14 cellular contexts compared by ENCODE assay signal in genomic region chr2:216181953-216182352, GRCh38.
A peak's percentile ranks its signal among the peaks of the same experiment; 100 is the strongest.
DNase-seq lines count a peak whose midpoint lies in the region; ATAC-seq and TF ChIP-seq lines count a peak whose summit lies in the region.
"Had no signal": no experiment of that assay in that cellular context is flagged by ENCODE, and none has a peak within 500 bp of the region (broad histone marks: within the 10 kb centered on the region; RNA-seq: fewer than 3 reads in every experiment).

No MANE protein-coding gene starts in this region.

- no peaks in the 10 kb centered on the region for H3K27me3 Mint-ChIP-seq in activated naive CD8-positive, alpha-beta T cell
- no peaks in the 10 kb centered on the region for H3K27me3 Mint-ChIP-seq in activated naive CD8-positive, alpha-beta T cell treated with anti-CD3 and anti-CD28 coated beads, Interleukin-2, amount 50 U/mL, for 24 hours
- no peaks in the 10 kb centered on the region for H3K27me3 Mint-ChIP-seq in brain
- H3K27me3 Mint-ChIP-seq in stimulated activated naive B cell treated with anti-CD40 and anti-IgM and Interleukin-4, amounts not matched to agents 10 μg/mL and 1 μg/mL and 100 μg/mL, for 72 hours: no peaks in the 10 kb centered on the region

- TF ChIP-seq CTCF in brain (conservative IDR thresholded peaks at IDR 0.05) (no peak), GM20000 (IDR thresholded peaks at IDR 0.05; ENCODE audit: extremely low read depth, missing control alignments) (no peak)

- peak overlapping the region; percentile 86 for H3K27ac Mint-ChIP-seq in activated naive CD8-positive, alpha-beta T cell
- no peak overlapping the region for H3K27ac Mint-ChIP-seq in activated naive CD8-positive, alpha-beta T cell treated with anti-CD3 and anti-CD28 coated beads, Interleukin-2, amount 50 U/mL, for 24 hours
- peak overlapping the region in 3 of 5 experiments; percentile 16 to 65 (median 55) for H3K27ac Mint-ChIP-seq in brain
- H3K27ac Mint-ChIP-seq in stimulated activated naive B cell treated with anti-CD40 and anti-IgM and Interleukin-4, amounts not matched to agents 10 μg/mL and 1 μg/mL and 100 μg/mL, for 72 hours: peak overlapping the region; percentile 42

- H3K9me3 Mint-ChIP-seq in activated naive CD8-positive, alpha-beta T cell (ENCODE audit: low read depth): no peaks in the 10 kb centered on the region
- H3K9me3 Mint-ChIP-seq in activated naive CD8-positive, alpha-beta T cell treated with anti-CD3 and anti-CD28 coated beads, Interleukin-2, amount 50 U/mL, for 24 hours: no peaks in the 10 kb centered on the region
- no peaks in the 10 kb centered on the region for H3K9me3 Mint-ChIP-seq in brain
- no peaks in the 10 kb centered on the region for H3K9me3 Mint-ChIP-seq in stimulated activated naive B cell treated with anti-CD40 and anti-IgM and Interleukin-4, amounts not matched to agents 10 μg/mL and 1 μg/mL and 100 μg/mL, for 72 hours

- H3K4me1 Mint-ChIP-seq in activated naive CD8-positive, alpha-beta T cell (ENCODE audit: low read depth): peaks cover 79% of the 10 kb centered on the region
- peaks cover 70% of the 10 kb centered on the region for H3K4me1 Mint-ChIP-seq in activated naive CD8-positive, alpha-beta T cell treated with anti-CD3 and anti-CD28 coated beads, Interleukin-2, amount 50 U/mL, for 24 hours
- peaks cover 69% of the 10 kb centered on the region for H3K4me1 Mint-ChIP-seq in brain
- H3K4me1 Mint-ChIP-seq in stimulated activated naive B cell treated with anti-CD40 and anti-IgM and Interleukin-4, amounts not matched to agents 10 μg/mL and 1 μg/mL and 100 μg/mL, for 72 hours: peaks cover 44 to 64% of the 10 kb centered on the region in 2 donors

- no peak for ATAC-seq in activated naive CD8-positive, alpha-beta T cell treated with anti-CD3 and anti-CD28 coated beads, Interleukin-2, amount 50 U/mL, for 24 hours
- peak in 1 of 2 donors; percentile 33 for ATAC-seq in stimulated activated naive B cell treated with anti-CD40 and anti-IgM and Interleukin-4, amounts not matched to agents 10 μg/mL and 1 μg/mL and 100 μg/mL, for 72 hours (replicated peaks)
- ATAC-seq in Right ventricle myocardium superior (ENCODE audit: poor library complexity): no peak

- no peak overlapping the region for H3K4me3 Mint-ChIP-seq in activated naive CD8-positive, alpha-beta T cell
- H3K4me3 Mint-ChIP-seq in activated naive CD8-positive, alpha-beta T cell treated with anti-CD3 and anti-CD28 coated beads, Interleukin-2, amount 50 U/mL, for 24 hours: no peak overlapping the region
- H3K4me3 Mint-ChIP-seq in brain: no peak overlapping the region
- H3K4me3 Mint-ChIP-seq in stimulated activated naive B cell treated with anti-CD40 and anti-IgM and Interleukin-4, amounts not matched to agents 10 μg/mL and 1 μg/mL and 100 μg/mL, for 72 hours: no peak overlapping the region

- DNase-seq in activated naive CD8-positive, alpha-beta T cell treated with anti-CD3 and anti-CD28 coated beads, Interleukin-2, amount 50 U/mL, for 24 hours: no peak
- DNase-seq in HT1080 (ENCODE audit: low read depth) (peak; percentile 37), GM20000 (ENCODE audit: low spot score) (no peak), Right ventricle myocardium superior (no peak), NCI-H510A (lab: John Stamatoyannopoulos, UW) (no peak)
- DNase-seq in stimulated activated naive B cell treated with anti-CD40 and anti-IgM and Interleukin-4, amounts not matched to agents 10 μg/mL and 1 μg/mL and 100 μg/mL, for 72 hours: no peak
- DNase-seq: anterior cingulate cortex, hippocampal formation, Kasumi-1, kidney, occipital lobe, uterus had no signal

- peaks cover 31% of the 10 kb centered on the region for H3K36me3 Mint-ChIP-seq in activated naive CD8-positive, alpha-beta T cell
- H3K36me3 Mint-ChIP-seq in activated naive CD8-positive, alpha-beta T cell treated with anti-CD3 and anti-CD28 coated beads, Interleukin-2, amount 50 U/mL, for 24 hours (ENCODE audit: low read depth): peaks cover 71% of the 10 kb centered on the region
- H3K36me3 Mint-ChIP-seq in brain: peaks cover 71% of the 10 kb centered on the region
- H3K36me3 Mint-ChIP-seq in stimulated activated naive B cell treated with anti-CD40 and anti-IgM and Interleukin-4, amounts not matched to agents 10 μg/mL and 1 μg/mL and 100 μg/mL, for 72 hours: peaks cover 35 to 58% of the 10 kb centered on the region in 2 donors

- intact Hi-C loops in Right ventricle myocardium superior (cut with DNase I): no loop called here
